8 cellular contexts compared by ENCODE assay signal in genomic region chr1:201468844-201469644, GRCh38. TPM values are rescaled to one million over a fixed set of nuclear protein-coding genes. Genes with fewer than 3 reads are reported as not detected.
A peak's percentile ranks its signal among the peaks of the same experiment; 100 is the strongest.
DNase-seq lines count a peak whose midpoint lies in the region; ATAC-seq and TF ChIP-seq lines count a peak whose summit lies in the region.

Gene PHLDA3, minus strand, starts transcription at chr1:201469188. Its CDS starts 402 bp downstream, at chr1:201468786.

- ATAC-seq in GM19324 (IDR thresholded peaks at IDR 0.05; ENCODE audit: low FRiP score, unreplicated experiment) (peak; percentile 73), HG03432 (IDR thresholded peaks at IDR 0.05; ENCODE audit: unreplicated experiment) (peak; percentile 91)

- DNase-seq in CD1c-positive myeloid dendritic cell (ENCODE audit: extremely low spot score) (peak; percentile 65), NCI-H82 treated with DMSO at 0.1 percent for 48 hours (lab: John Stamatoyannopoulos, UW; ENCODE audit: unreplicated experiment) (peak; percentile 51), germinal center (ENCODE audit: low spot score) (peak; percentile 57), neural crest cell (ENCODE audit: low read depth, low spot score) (peak; percentile 66)

- H3K9me3 Mint-ChIP-seq in activated naive CD4-positive, alpha-beta T cell treated with anti-CD3 and anti-CD28 coated beads, Interleukin-2, amount 50 U/mL, for 24 hours: no peaks in the 10 kb centered on the region
- no peaks in the 10 kb centered on the region for H3K9me3 Mint-ChIP-seq in neural crest cell

- peak within 1 kb of the TSS; percentile 44 for H3K4me3 Mint-ChIP-seq in activated naive CD4-positive, alpha-beta T cell treated with anti-CD3 and anti-CD28 coated beads, Interleukin-2, amount 50 U/mL, for 24 hours
- H3K4me3 Mint-ChIP-seq in neural crest cell: peak within 1 kb of the TSS; percentile 84

- H3K4me1 ChIP-seq in urinary bladder (ENCODE audit: insufficient read depth): no peaks in the 10 kb centered on the region

- no peak within 1 kb of the TSS for H3K27ac Mint-ChIP-seq in activated naive CD4-positive, alpha-beta T cell treated with anti-CD3 and anti-CD28 coated beads, Interleukin-2, amount 50 U/mL, for 24 hours
- no peak within 1 kb of the TSS for H3K27ac Mint-ChIP-seq in neural crest cell (ENCODE audit: unreplicated experiment)

- H3K36me3 Mint-ChIP-seq in activated naive CD4-positive, alpha-beta T cell treated with anti-CD3 and anti-CD28 coated beads, Interleukin-2, amount 50 U/mL, for 24 hours: no peaks in the 10 kb centered on the region
- H3K36me3 Mint-ChIP-seq in neural crest cell (ENCODE audit: low read depth): no peaks in the 10 kb centered on the region

- H3K4me3 ChIP-seq in urinary bladder (ENCODE audit: low read depth, low read length): peak within 1 kb of the TSS; percentile 60

- peaks cover 9% of the 10 kb centered on the region for H3K4me1 Mint-ChIP-seq in activated naive CD4-positive, alpha-beta T cell treated with anti-CD3 and anti-CD28 coated beads, Interleukin-2, amount 50 U/mL, for 24 hours
- peaks cover 27% of the 10 kb centered on the region for H3K4me1 Mint-ChIP-seq in neural crest cell

- 1% methylated on average over 76 of the region's 76 CpGs for WGBS in urinary bladder

- H3K27me3 Mint-ChIP-seq in activated naive CD4-positive, alpha-beta T cell treated with anti-CD3 and anti-CD28 coated beads, Interleukin-2, amount 50 U/mL, for 24 hours: peaks cover 28% of the 10 kb centered on the region
- peaks cover 45% of the 10 kb centered on the region for H3K27me3 Mint-ChIP-seq in neural crest cell (ENCODE audit: low read depth)

- H3K36me3 ChIP-seq in urinary bladder (ENCODE audit: insufficient read depth): no peaks in the 10 kb centered on the region

- TF ChIP-seq CTCF in neural crest cell (conservative IDR thresholded peaks at IDR 0.05): no peak

- peak within 1 kb of the TSS; percentile 97 for H3K27ac ChIP-seq in urinary bladder (ENCODE audit: low read depth)

RNA-seq across cellular contexts. Expression of gene PHLDA3, which starts in this region (rescaled TPM):
- total RNA-seq in neural crest cell (10.7 and 12.6 TPM in 2 replicates), urinary bladder (15.2 TPM)
- polyA plus RNA-seq in urinary bladder: 134 TPM

Comparison
In these comparisons a context has a peak if more than half of its experiments do, and no peak if none do; other contexts are left out.
1. Peak in every context shown above with its lines: DNase-seq, ATAC-seq, H3K4me3 ChIP-seq and H3K27ac ChIP-seq.